ENCODE assay signal across 13 cellular contexts in the genomic region with DNA sequence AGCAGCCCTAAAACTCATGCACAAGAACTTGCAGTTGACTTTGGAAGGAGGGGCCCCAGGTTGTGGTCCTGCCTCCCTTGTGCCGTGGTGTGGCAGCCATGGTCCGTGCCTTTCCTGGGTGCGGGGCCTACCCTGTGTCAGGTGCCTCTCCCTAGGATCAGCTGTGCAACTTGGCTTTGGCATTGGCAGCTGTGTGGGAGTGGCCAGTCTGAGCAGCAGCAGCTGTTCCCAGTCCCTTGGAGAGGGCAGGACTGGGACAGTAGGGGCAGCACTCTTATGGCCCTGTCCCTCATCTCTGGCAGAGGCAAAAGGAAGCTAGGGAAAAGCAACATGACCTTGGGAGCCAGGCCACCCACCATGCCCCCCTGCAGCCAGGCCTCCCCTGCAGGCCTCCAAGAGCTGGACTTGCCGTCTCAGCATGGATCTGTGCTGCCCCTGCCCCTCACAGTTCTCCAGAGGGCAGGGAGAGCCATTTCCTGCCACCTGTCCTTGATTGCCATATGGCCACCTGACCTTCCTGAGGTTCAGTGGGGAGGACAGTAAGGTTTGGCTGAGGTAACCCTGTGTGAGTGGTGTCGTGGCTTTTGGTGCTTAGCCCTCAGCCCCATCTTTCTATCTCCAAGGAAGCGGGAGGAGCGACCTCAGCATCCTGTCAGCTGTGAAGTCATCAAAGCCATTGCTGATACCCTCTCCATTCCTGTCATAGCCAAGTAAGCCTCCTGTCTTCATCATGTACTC. TPM values are rescaled to one million over a fixed set of nuclear protein-coding genes. Genes with fewer than 3 reads are reported as not detected.
A peak's percentile ranks its signal among the peaks of the same experiment; 100 is the strongest.
DNase-seq lines count a peak whose midpoint lies in the region; ATAC-seq, FAIRE-seq and TF ChIP-seq lines count a peak whose summit lies in the region.
"Had no signal": no experiment of that assay in that cellular context is flagged by ENCODE, and none has a peak within 500 bp of the region (broad histone marks: within the 10 kb centered on the region; RNA-seq: fewer than 3 reads in every experiment).

No MANE protein-coding gene starts in this region.

- no peaks in the 10 kb centered on the region for H3K27me3 ChIP-seq in right atrium auricular region
- no peaks in the 10 kb centered on the region for H3K27me3 ChIP-seq in HepG2 (ENCODE audit: control insufficient read depth in 1 of 2, insufficient read depth in 2 of 2, low read length in 2 of 2)
- no peaks in the 10 kb centered on the region for H3K27me3 ChIP-seq in upper lobe of right lung
- H3K27me3 ChIP-seq: breast epithelium, sigmoid colon, suprapubic skin had no signal

- peaks cover 0 to 44% of the 10 kb centered on the region in 2 donors for H3K4me1 ChIP-seq in right atrium auricular region
- no peaks in the 10 kb centered on the region for H3K4me1 ChIP-seq in HepG2 (ENCODE audit: insufficient read depth, low read length)
- H3K4me1 ChIP-seq in upper lobe of right lung: peaks cover 45% of the 10 kb centered on the region
- H3K4me1 ChIP-seq: breast epithelium had no signal

- intact Hi-C loops in Right ventricle myocardium inferior (cut with DNase I) (no loop called here), HepG2 (cut with micrococcal nuclease; ENCODE audit: unreplicated experiment) (loop anchor here (10.0 kb wide), 1 partner anchor 255 kb away; no protein-coding TSS in a partner anchor), upper lobe of right lung (cut with DNase I) (no loop called here)
- intact Hi-C loops in activated CD8-positive, alpha-beta T cell treated with anti-CD3 and anti-CD28 coated beads for 36 hours (cut with micrococcal nuclease): no loop called here

- no peak overlapping the region for H3K9ac ChIP-seq in HepG2 (ENCODE audit: insufficient read depth, low read depth, low read length)

- H3K27me3 Mint-ChIP-seq in activated CD8-positive, alpha-beta T cell treated with anti-CD3 and anti-CD28 coated beads for 36 hours: no peaks in the 10 kb centered on the region

- peaks cover 59% of the 10 kb centered on the region for H3K4me1 Mint-ChIP-seq in activated CD8-positive, alpha-beta T cell treated with anti-CD3 and anti-CD28 coated beads for 36 hours (ENCODE audit: low read depth)

- in situ Hi-C loops in HepG2 (cut with HindIII; ENCODE audit: extremely low pct_ligation_motif_present, low pct_unique_long_range_greater_than_20kb): no loop called here

- no peak overlapping the region for H3K4me2 ChIP-seq in HepG2 (ENCODE audit: low read depth, low read length)

- FAIRE-seq in HepG2 (lab: Jason Lieb, UNC) (no peak), urothelium cell line (lab: Jason Lieb, UNC) (no peak)

- TF ChIP-seq EP300 in HepG2 (IDR thresholded peaks at IDR 0.05; ENCODE audit: low read depth in 2 of 2, low read length in 2 of 2) (no peak), HepG2 (CRISPR knock-in tag; IDR thresholded peaks at IDR 0.05; ENCODE audit: borderline replicate concordance) (no peak)

- no TSS peak for BruUV-seq in HepG2 (replicated peaks; lab: Mats Ljungman, UMichigan)

- H3K27ac ChIP-seq in right atrium auricular region (no peak overlapping the region), HepG2 (ENCODE audit: extremely low read length, insufficient read depth, low read length) (no peak overlapping the region), upper lobe of right lung (peak overlapping the region; percentile 58)
- H3K27ac ChIP-seq: breast epithelium, sigmoid colon, suprapubic skin had no signal

- H3K4me3 ChIP-seq in right atrium auricular region (no peak overlapping the region), HepG2 (replicated peaks in 1 of 3; ENCODE audit: insufficient read depth in 1 of 3, low read depth in 2 of 3, low read length in 3 of 3) (no peak overlapping the region), upper lobe of right lung (no peak overlapping the region)
- H3K4me3 ChIP-seq: breast epithelium, sigmoid colon, suprapubic skin had no signal

- H2AFZ ChIP-seq in HepG2 (ENCODE audit: low read length): no peak overlapping the region

- POLR2A ChIA-PET in activated CD8-positive, alpha-beta T cell treated with anti-CD3 and anti-CD28 coated beads for 36 hours (lab: Charles Lee): interaction anchor here (0.5 to 4.5 kb wide), 6 partner anchors 9 to 225 kb away, joined by 3 to 16 read pairs (median 6); partner anchors contain the start of gene NFATC3
- POLR2A ChIA-PET in HepG2 (lab: Yijun Ruan, JAX): interaction anchor here (5.0 kb wide), 1 partner anchor 10 kb away, joined by 20 read pairs; no protein-coding TSS in a partner anchor

- CTCF ChIA-PET in activated CD8-positive, alpha-beta T cell treated with anti-CD3 and anti-CD28 coated beads for 36 hours (lab: Charles Lee): interaction anchor here (1.1 to 3.1 kb wide), 8 partner anchors 10 to 159 kb away, joined by 3 to 10 read pairs (median 4); partner anchors contain the start of gene NFATC3
- CTCF ChIA-PET in HepG2 (lab: Yijun Ruan, JAX; ENCODE audit: low intra/inter-chr PET ratio, low total read pairs): no interaction called here

- no peaks in the 10 kb centered on the region for H3K9me3 ChIP-seq in right atrium auricular region
- no peaks in the 10 kb centered on the region for H3K9me3 ChIP-seq in HepG2 (ENCODE audit: low read length)
- H3K9me3 ChIP-seq in upper lobe of right lung: no peaks in the 10 kb centered on the region
- H3K9me3 ChIP-seq: breast epithelium, sigmoid colon, suprapubic skin had no signal

- peak overlapping the region; percentile 86 for H3K27ac Mint-ChIP-seq in activated CD8-positive, alpha-beta T cell treated with anti-CD3 and anti-CD28 coated beads for 36 hours

- TF ChIP-seq CTCF in right atrium auricular region (IDR thresholded peaks at IDR 0.05) (no peak), HepG2 (CRISPR knock-in tag; IDR thresholded peaks at IDR 0.05) (no peak), upper lobe of right lung (IDR thresholded peaks at IDR 0.05) (no peak)
- TF ChIP-seq CTCF in activated CD8-positive, alpha-beta T cell treated with anti-CD3 and anti-CD28 coated beads for 36 hours (IDR thresholded peaks at IDR 0.05): no peak

- no peaks in the 10 kb centered on the region for H3K9me3 Mint-ChIP-seq in activated CD8-positive, alpha-beta T cell treated with anti-CD3 and anti-CD28 coated beads for 36 hours

- 95% methylated on average over 7 of the region's 7 CpGs for WGBS in HepG2 (ENCODE audit: low lambda C conversion rate)

- ATAC-seq in Right ventricle myocardium inferior (peak; percentile 78), HepG2 (no peak), upper lobe of right lung (peak; percentile 49), HG02610 (IDR thresholded peaks at IDR 0.05; ENCODE audit: unreplicated experiment) (no peak)
- peak; percentile 37 for ATAC-seq in activated CD8-positive, alpha-beta T cell treated with anti-CD3 and anti-CD28 coated beads for 36 hours

- no peaks in the 10 kb centered on the region for H3K79me2 ChIP-seq in HepG2 (ENCODE audit: insufficient read depth, low read length)

- TF ChIP-seq POLR2A in HepG2 (IDR thresholded peaks at IDR 0.05; ENCODE audit: insufficient read depth in 1 of 2, low read depth in 2 of 2, low read length in 2 of 2): no peak

- H4K20me1 ChIP-seq in HepG2 (ENCODE audit: insufficient read depth, low read length): no peaks in the 10 kb centered on the region

- no peak for TF ChIP-seq RAD21 in HepG2 (CRISPR knock-in tag; IDR thresholded peaks at IDR 0.05)

- H3K36me3 ChIP-seq in right atrium auricular region (no peaks in the 10 kb centered on the region), HepG2 (replicated peaks in 1 of 2; ENCODE audit: control insufficient read depth in 1 of 2, insufficient read depth in 2 of 2, low read length in 2 of 2) (peaks cover 50 to 68% of the 10 kb centered on the region in 2 experiments), upper lobe of right lung (peaks cover 20% of the 10 kb centered on the region)
- H3K36me3 ChIP-seq: breast epithelium had no signal

- H3K4me3 Mint-ChIP-seq in activated CD8-positive, alpha-beta T cell treated with anti-CD3 and anti-CD28 coated beads for 36 hours: no peak overlapping the region

- DNase-seq in Right ventricle myocardium inferior (ENCODE audit: missing footprints) (no peak), right atrium auricular region (ENCODE audit: low spot score) (no peak), HepG2 (ENCODE audit: low spot score) (no peak), upper lobe of right lung (peak; percentile 80), urothelium cell line (ENCODE audit: low spot score) (no peak), ureter (ENCODE audit: low spot score) (no peak)
- peak; percentile 64 for DNase-seq in activated CD8-positive, alpha-beta T cell treated with anti-CD3 and anti-CD28 coated beads for 36 hours
- DNase-seq: C1 segment of cervical spinal cord, NCI-H1436 treated with DMSO at 0.1 percent for 48 hours, sigmoid colon had no signal

- H3K36me3 Mint-ChIP-seq in activated CD8-positive, alpha-beta T cell treated with anti-CD3 and anti-CD28 coated beads for 36 hours (ENCODE audit: low read depth): peaks cover 63% of the 10 kb centered on the region

RNA-seq across cellular contexts. Expression of gene NFATC3, which starts 15.5 kb away (rescaled TPM):
- total RNA-seq in Right ventricle myocardium inferior (23.7 TPM), right atrium auricular region (10 to 100 TPM; 24.5 to 45.0 TPM), HepG2 (2016; rRNA removed; fragmentation: Illumina TruSeq; extraction: Trizol) (52.6 and 63.2 TPM in 2 replicates), upper lobe of right lung (74.5 TPM), ureter (44.0 TPM)
- 100 to 1,000 TPM; 102 to 104 TPM for total RNA-seq in activated CD8-positive, alpha-beta T cell treated with anti-CD3 and anti-CD28 coated beads for 36 hours
- 234 and 265 TPM in 2 replicates for total RNA-seq in HepG2 (2016; cell fraction: cytosol; rRNA removed; fragmentation: Illumina TruSeq; extraction: Trizol; ENCODE audit: low read depth)
- total RNA-seq in HepG2 (2016; cell fraction: insoluble cytoplasmic fraction; rRNA removed; fragmentation: Illumina TruSeq; extraction: Trizol): 54.0 and 61.4 TPM in 2 replicates
- 183 and 209 TPM in 2 replicates for total RNA-seq in HepG2 (2016; cell fraction: membrane; rRNA removed; fragmentation: Illumina TruSeq; extraction: Trizol)
- total RNA-seq in HepG2 (2016; cell fraction: nucleus; rRNA removed; fragmentation: Illumina TruSeq; extraction: Trizol): 42.9 and 44.2 TPM in 2 replicates
- 52.7 and 62.7 TPM in 2 replicates for polyA plus RNA-seq in HepG2 (2011; rRNA removed)
- 38.3 and 51.2 TPM in 2 replicates for polyA plus RNA-seq in HepG2 (2011; cell fraction: cytosol; rRNA removed)
- 32.5 and 33.2 TPM in 2 replicates for polyA plus RNA-seq in HepG2 (2011; cell fraction: nucleus; rRNA removed)
- 30.6 and 32.4 TPM in 2 replicates for polyA plus RNA-seq in HepG2 (2012)
- polyA plus RNA-seq in HepG2 (2016; cell fraction: cytosol; fragmentation: Illumina TruSeq; extraction: Trizol; ENCODE audit: low read depth): 2.5 and 2.8 TPM in 2 replicates
- polyA plus RNA-seq in HepG2 (2016; cell fraction: insoluble cytoplasmic fraction; fragmentation: Illumina TruSeq; extraction: Trizol; ENCODE audit: low read depth): 63.1 and 64.9 TPM in 2 replicates
- 17.1 and 17.3 TPM in 2 replicates for polyA plus RNA-seq in HepG2 (2016; cell fraction: membrane; fragmentation: Illumina TruSeq; extraction: Trizol; ENCODE audit: low read depth)
- polyA plus RNA-seq in HepG2 (2016; cell fraction: nucleus; fragmentation: Illumina TruSeq; extraction: Trizol; ENCODE audit: insufficient read depth, low read depth): 38.6 and 39.5 TPM in 2 replicates
- polyA minus RNA-seq in HepG2 (2011; rRNA and poly(A)+ RNA removed; ENCODE audit: low replicate concordance): 81.5 and 261 TPM in 2 replicates
- 107 and 129 TPM in 2 replicates for polyA minus RNA-seq in HepG2 (2011; cell fraction: cytosol; rRNA and poly(A)+ RNA removed)
- polyA minus RNA-seq in HepG2 (2011; cell fraction: nucleus; rRNA and poly(A)+ RNA removed): 109 and 138 TPM in 2 replicates

RNA-seq across cellular contexts. Expression of gene DUS2, which starts 46.6 kb away (rescaled TPM):
- total RNA-seq in Right ventricle myocardium inferior: 7.0 TPM
- total RNA-seq in right atrium auricular region: 1 to 10 TPM; 4.5 to 4.9 TPM
- 10 to 100 TPM; 34.2 to 35.1 TPM for total RNA-seq in activated CD8-positive, alpha-beta T cell treated with anti-CD3 and anti-CD28 coated beads for 36 hours
- 25.1 and 25.9 TPM in 2 replicates for total RNA-seq in HepG2 (2016; rRNA removed; fragmentation: Illumina TruSeq; extraction: Trizol)
- total RNA-seq in HepG2 (2016; cell fraction: cytosol; rRNA removed; fragmentation: Illumina TruSeq; extraction: Trizol; ENCODE audit: low read depth): 11.4 and 13.4 TPM in 2 replicates
- total RNA-seq in HepG2 (2016; cell fraction: insoluble cytoplasmic fraction; rRNA removed; fragmentation: Illumina TruSeq; extraction: Trizol): 26.9 and 27.5 TPM in 2 replicates
- total RNA-seq in HepG2 (2016; cell fraction: membrane; rRNA removed; fragmentation: Illumina TruSeq; extraction: Trizol): 8.8 and 9.5 TPM in 2 replicates
- total RNA-seq in HepG2 (2016; cell fraction: nucleus; rRNA removed; fragmentation: Illumina TruSeq; extraction: Trizol): 20.8 and 22.6 TPM in 2 replicates
- polyA plus RNA-seq in HepG2 (2011; rRNA removed): 17.8 and 22.6 TPM in 2 replicates
- 18.3 and 19.9 TPM in 2 replicates for polyA plus RNA-seq in HepG2 (2011; cell fraction: cytosol; rRNA removed)
- polyA plus RNA-seq in HepG2 (2011; cell fraction: nucleus; rRNA removed): 73.1 and 73.7 TPM in 2 replicates
- polyA plus RNA-seq in HepG2 (2012): 17.0 and 17.7 TPM in 2 replicates
- polyA plus RNA-seq in HepG2 (2016; cell fraction: cytosol; fragmentation: Illumina TruSeq; extraction: Trizol; ENCODE audit: low read depth): 1.7 and 1.8 TPM in 2 replicates
- 14.5 and 16.7 TPM in 2 replicates for polyA plus RNA-seq in HepG2 (2016; cell fraction: insoluble cytoplasmic fraction; fragmentation: Illumina TruSeq; extraction: Trizol; ENCODE audit: low read depth)
- polyA plus RNA-seq in HepG2 (2016; cell fraction: membrane; fragmentation: Illumina TruSeq; extraction: Trizol; ENCODE audit: low read depth): 2.5 and 3.7 TPM in 2 replicates
- polyA plus RNA-seq in HepG2 (2016; cell fraction: nucleus; fragmentation: Illumina TruSeq; extraction: Trizol; ENCODE audit: insufficient read depth, low read depth): 30.5 and 31.8 TPM in 2 replicates
- polyA minus RNA-seq in HepG2 (2011; rRNA and poly(A)+ RNA removed; ENCODE audit: low replicate concordance): 36.7 and 47.6 TPM in 2 replicates
- 9.6 and 11.9 TPM in 2 replicates for polyA minus RNA-seq in HepG2 (2011; cell fraction: cytosol; rRNA and poly(A)+ RNA removed)
- 34.6 and 41.8 TPM in 2 replicates for polyA minus RNA-seq in HepG2 (2011; cell fraction: nucleus; rRNA and poly(A)+ RNA removed)
- 11.2 TPM for total RNA-seq in upper lobe of right lung
- total RNA-seq in ureter: 26.6 TPM

RNA-seq across cellular contexts. Expression of gene DDX28, which starts 46.6 kb away (rescaled TPM):
- 7.5 TPM for total RNA-seq in Right ventricle myocardium inferior
- total RNA-seq in right atrium auricular region: 1 to 10 TPM; 4.3 to 4.8 TPM
- 10 to 100 TPM; 16.6 to 17.3 TPM for total RNA-seq in activated CD8-positive, alpha-beta T cell treated with anti-CD3 and anti-CD28 coated beads for 36 hours
- total RNA-seq in HepG2 (2016; rRNA removed; fragmentation: Illumina TruSeq; extraction: Trizol): 16.4 and 18.4 TPM in 2 replicates
- total RNA-seq in HepG2 (2016; cell fraction: cytosol; rRNA removed; fragmentation: Illumina TruSeq; extraction: Trizol; ENCODE audit: low read depth): 2.8 and 3.0 TPM in 2 replicates
- total RNA-seq in HepG2 (2016; cell fraction: insoluble cytoplasmic fraction; rRNA removed; fragmentation: Illumina TruSeq; extraction: Trizol): 16.5 and 18.2 TPM in 2 replicates
- 5.7 and 7.5 TPM in 2 replicates for total RNA-seq in HepG2 (2016; cell fraction: membrane; rRNA removed; fragmentation: Illumina TruSeq; extraction: Trizol)
- 11.7 and 13.6 TPM in 2 replicates for total RNA-seq in HepG2 (2016; cell fraction: nucleus; rRNA removed; fragmentation: Illumina TruSeq; extraction: Trizol)
- polyA plus RNA-seq in HepG2 (2011; rRNA removed): 13.6 and 14.1 TPM in 2 replicates
- 12.4 and 15.6 TPM in 2 replicates for polyA plus RNA-seq in HepG2 (2011; cell fraction: cytosol; rRNA removed)
- polyA plus RNA-seq in HepG2 (2011; cell fraction: nucleus; rRNA removed): 8.7 and 9.9 TPM in 2 replicates
- 6.3 and 6.8 TPM in 2 replicates for polyA plus RNA-seq in HepG2 (2012)
- polyA plus RNA-seq in HepG2 (2016; cell fraction: cytosol; fragmentation: Illumina TruSeq; extraction: Trizol; ENCODE audit: low read depth): 1.2 and 1.6 TPM in 2 replicates
- polyA plus RNA-seq in HepG2 (2016; cell fraction: insoluble cytoplasmic fraction; fragmentation: Illumina TruSeq; extraction: Trizol; ENCODE audit: low read depth): 14.5 and 16.0 TPM in 2 replicates
- polyA plus RNA-seq in HepG2 (2016; cell fraction: membrane; fragmentation: Illumina TruSeq; extraction: Trizol; ENCODE audit: low read depth): 2.6 and 3.1 TPM in 2 replicates
- polyA plus RNA-seq in HepG2 (2016; cell fraction: nucleus; fragmentation: Illumina TruSeq; extraction: Trizol; ENCODE audit: insufficient read depth, low read depth): 13.9 and 15.5 TPM in 2 replicates
- 19.4 and 28.5 TPM in 2 replicates for polyA minus RNA-seq in HepG2 (2011; rRNA and poly(A)+ RNA removed; ENCODE audit: low replicate concordance)
- polyA minus RNA-seq in HepG2 (2011; cell fraction: cytosol; rRNA and poly(A)+ RNA removed): 7.2 and 10.0 TPM in 2 replicates
- polyA minus RNA-seq in HepG2 (2011; cell fraction: nucleus; rRNA and poly(A)+ RNA removed): 18.2 and 19.9 TPM in 2 replicates
- total RNA-seq in upper lobe of right lung: 9.9 TPM
- 15.5 TPM for total RNA-seq in ureter

RNA-seq across cellular contexts. Expression of gene DPEP2NB, which starts 54.0 kb away (rescaled TPM):
- total RNA-seq in Right ventricle myocardium inferior (not detected), right atrium auricular region (not detected), HepG2 (2016; rRNA removed; fragmentation: Illumina TruSeq; extraction: Trizol) (not detected in 2 replicates), upper lobe of right lung (not detected), ureter (not detected)
- total RNA-seq in activated CD8-positive, alpha-beta T cell treated with anti-CD3 and anti-CD28 coated beads for 36 hours: not detected
- total RNA-seq in HepG2 (2016; cell fraction: cytosol; rRNA removed; fragmentation: Illumina TruSeq; extraction: Trizol; ENCODE audit: low read depth): not detected in 2 replicates
- total RNA-seq in HepG2 (2016; cell fraction: insoluble cytoplasmic fraction; rRNA removed; fragmentation: Illumina TruSeq; extraction: Trizol): not detected in 2 replicates
- not detected in 2 replicates for total RNA-seq in HepG2 (2016; cell fraction: membrane; rRNA removed; fragmentation: Illumina TruSeq; extraction: Trizol)
- not detected in 2 replicates for total RNA-seq in HepG2 (2016; cell fraction: nucleus; rRNA removed; fragmentation: Illumina TruSeq; extraction: Trizol)
- polyA plus RNA-seq in HepG2 (2011; rRNA removed): not detected in 2 replicates
- not detected in 2 replicates for polyA plus RNA-seq in HepG2 (2011; cell fraction: cytosol; rRNA removed)
- not detected in 2 replicates for polyA plus RNA-seq in HepG2 (2011; cell fraction: nucleus; rRNA removed)
- not detected in 2 replicates for polyA plus RNA-seq in HepG2 (2012)
- not detected in 2 replicates for polyA plus RNA-seq in HepG2 (2016; cell fraction: cytosol; fragmentation: Illumina TruSeq; extraction: Trizol; ENCODE audit: low read depth)
- polyA plus RNA-seq in HepG2 (2016; cell fraction: insoluble cytoplasmic fraction; fragmentation: Illumina TruSeq; extraction: Trizol; ENCODE audit: low read depth): not detected in 2 replicates
- not detected in 2 replicates for polyA plus RNA-seq in HepG2 (2016; cell fraction: membrane; fragmentation: Illumina TruSeq; extraction: Trizol; ENCODE audit: low read depth)
- polyA plus RNA-seq in HepG2 (2016; cell fraction: nucleus; fragmentation: Illumina TruSeq; extraction: Trizol; ENCODE audit: insufficient read depth, low read depth): not detected in 2 replicates
- not detected in 2 replicates for polyA minus RNA-seq in HepG2 (2011; rRNA and poly(A)+ RNA removed; ENCODE audit: low replicate concordance)
- not detected in 2 replicates for polyA minus RNA-seq in HepG2 (2011; cell fraction: cytosol; rRNA and poly(A)+ RNA removed)
- not detected in 2 replicates for polyA minus RNA-seq in HepG2 (2011; cell fraction: nucleus; rRNA and poly(A)+ RNA removed)
- total RNA-seq: breast epithelium, sigmoid colon, suprapubic skin had no signal
- polyA plus RNA-seq: sigmoid colon had no signal

Comparison
In these comparisons a context has a peak if more than half of its experiments do, and no peak if none do; other contexts are left out.
1. ATAC-seq: peak in Right ventricle myocardium inferior (single experiment), activated CD8-positive, alpha-beta T cell treated with anti-CD3 and anti-CD28 coated beads for 36 hours (single experiment) and upper lobe of right lung (single experiment); none in HepG2 (single experiment) and HG02610 (single experiment).
2. DNase-seq: peak in activated CD8-positive, alpha-beta T cell treated with anti-CD3 and anti-CD28 coated beads for 36 hours (single experiment) and upper lobe of right lung (single experiment); none in Right ventricle myocardium inferior (single experiment), right atrium auricular region (single experiment), HepG2 (single experiment), urothelium cell line (single experiment) and ureter (single experiment).